In genomic region chr11:134228625-134229024, GRCh38 we compare ENCODE assay signal across 8 cellular contexts. TPM values are rescaled to one million over a fixed set of nuclear protein-coding genes. Genes with fewer than 3 reads are reported as not detected.
DNase-seq lines count a peak whose midpoint lies in the region; ATAC-seq and FAIRE-seq lines count a peak whose summit lies in the region.

No MANE protein-coding gene starts in this region.

- no peak overlapping the region for H3K4me3 ChIP-seq in HAP-1

- in situ Hi-C loops in HAP-1 (cut with MboI; ENCODE audit: low sequenced_read_pairs): no loop called here

- ATAC-seq in GM18511 (IDR thresholded peaks at IDR 0.05; ENCODE audit: unreplicated experiment) (peak; percentile 58), HG02763 (IDR thresholded peaks at IDR 0.05; ENCODE audit: unreplicated experiment) (peak; percentile 42), left ventricle myocardium superior (no peak)
- no peak for ATAC-seq in activated T-helper 17 cell treated with anti-CD3 and anti-CD28 coated beads, Interleukin-2, amount 50 U/mL, for 72 hours (replicated peaks)

- H3K27me3 Mint-ChIP-seq in activated T-helper 17 cell treated with anti-CD3 and anti-CD28 coated beads, Interleukin-2, amount 50 U/mL, for 72 hours: no peaks in the 10 kb centered on the region

- H3K36me3 ChIP-seq in HAP-1 (replicated peaks): peaks cover 4% of the 10 kb centered on the region; the same call in 1 of the 2 replicates

- no peaks in the 10 kb centered on the region for H3K9me3 ChIP-seq in HAP-1

- H3K4me1 ChIP-seq in HAP-1: peaks cover 10% of the 10 kb centered on the region

- no peak overlapping the region for H3K27ac Mint-ChIP-seq in activated T-helper 17 cell treated with anti-CD3 and anti-CD28 coated beads, Interleukin-2, amount 50 U/mL, for 72 hours

- intact Hi-C loops in left ventricle myocardium superior (cut with micrococcal nuclease): no loop called here

- H3K36me3 Mint-ChIP-seq in activated T-helper 17 cell treated with anti-CD3 and anti-CD28 coated beads, Interleukin-2, amount 50 U/mL, for 72 hours (ENCODE audit: low read depth): peaks cover 12% of the 10 kb centered on the region

- H3K9me3 Mint-ChIP-seq in activated T-helper 17 cell treated with anti-CD3 and anti-CD28 coated beads, Interleukin-2, amount 50 U/mL, for 72 hours: no peaks in the 10 kb centered on the region

- H3K4me3 Mint-ChIP-seq in activated T-helper 17 cell treated with anti-CD3 and anti-CD28 coated beads, Interleukin-2, amount 50 U/mL, for 72 hours: no peak overlapping the region

- no peaks in the 10 kb centered on the region for H3K27me3 ChIP-seq in HAP-1 (ENCODE audit: low read depth)

- DNase-seq in AG08395 (ENCODE audit: low spot score): peak; percentile 79
- DNase-seq in RCC 7860 (ENCODE audit: low spot score): peak; percentile 69
- DNase-seq in HAP-1 (ENCODE audit: low spot score in 2 of 2): no peak
- DNase-seq in NOMO-1 (lab: John Stamatoyannopoulos, UW; ENCODE audit: unreplicated experiment in 2 of 2): no peak
- DNase-seq in left ventricle myocardium superior: no peak

- peak; percentile 85 for FAIRE-seq in RCC 7860 (lab: Jason Lieb, UNC)

- H3K4me1 Mint-ChIP-seq in activated T-helper 17 cell treated with anti-CD3 and anti-CD28 coated beads, Interleukin-2, amount 50 U/mL, for 72 hours: peaks cover 39% of the 10 kb centered on the region

RNA-seq across cellular contexts. Expression of gene VPS26B, which starts 4.2 kb away (rescaled TPM):
- 10 to 100 TPM; 36.6 to 40.7 TPM for total RNA-seq in activated T-helper 17 cell treated with anti-CD3 and anti-CD28 coated beads, Interleukin-2, amount 50 U/mL, for 72 hours
- 41.9 TPM for total RNA-seq in left ventricle myocardium superior

RNA-seq across cellular contexts. Expression of gene NCAPD3, which starts 4.9 kb away (rescaled TPM):
- 100 to 1,000 TPM in 1 of 2 donors, 10 to 100 TPM in 1; 77.5 to 103 TPM for total RNA-seq in activated T-helper 17 cell treated with anti-CD3 and anti-CD28 coated beads, Interleukin-2, amount 50 U/mL, for 72 hours
- total RNA-seq in left ventricle myocardium superior: 9.7 TPM

RNA-seq across cellular contexts. Expression of gene THYN1, which starts 24.5 kb away (rescaled TPM):
- total RNA-seq in activated T-helper 17 cell treated with anti-CD3 and anti-CD28 coated beads, Interleukin-2, amount 50 U/mL, for 72 hours: 10 to 100 TPM; 72.7 to 81.0 TPM
- 39.5 TPM for total RNA-seq in left ventricle myocardium superior

RNA-seq across cellular contexts. Expression of gene ACAD8, which starts 24.7 kb away (rescaled TPM):
- total RNA-seq in activated T-helper 17 cell treated with anti-CD3 and anti-CD28 coated beads, Interleukin-2, amount 50 U/mL, for 72 hours: 10 to 100 TPM; 22.8 to 23.7 TPM
- 40.9 TPM for total RNA-seq in left ventricle myocardium superior

RNA-seq across cellular contexts. Expression of gene GLB1L3, which starts 47.6 kb away (rescaled TPM):
- total RNA-seq in activated T-helper 17 cell treated with anti-CD3 and anti-CD28 coated beads, Interleukin-2, amount 50 U/mL, for 72 hours: 10 to 100 TPM; 10.9 to 15.7 TPM
- not detected for total RNA-seq in left ventricle myocardium superior

Comparison
In these comparisons a context has a peak if more than half of its experiments do, and no peak if none do; other contexts are left out.
1. DNase-seq: peak in AG08395 (single experiment) and RCC 7860 (single experiment); none in HAP-1 (0 of 2), NOMO-1 (0 of 2) and left ventricle myocardium superior (single experiment).
2. ATAC-seq: peak in GM18511 (single experiment) and HG02763 (single experiment); none in activated T-helper 17 cell treated with anti-CD3 and anti-CD28 coated beads, Interleukin-2, amount 50 U/mL, for 72 hours (single experiment) and left ventricle myocardium superior (single experiment).